In the genomic region with DNA sequence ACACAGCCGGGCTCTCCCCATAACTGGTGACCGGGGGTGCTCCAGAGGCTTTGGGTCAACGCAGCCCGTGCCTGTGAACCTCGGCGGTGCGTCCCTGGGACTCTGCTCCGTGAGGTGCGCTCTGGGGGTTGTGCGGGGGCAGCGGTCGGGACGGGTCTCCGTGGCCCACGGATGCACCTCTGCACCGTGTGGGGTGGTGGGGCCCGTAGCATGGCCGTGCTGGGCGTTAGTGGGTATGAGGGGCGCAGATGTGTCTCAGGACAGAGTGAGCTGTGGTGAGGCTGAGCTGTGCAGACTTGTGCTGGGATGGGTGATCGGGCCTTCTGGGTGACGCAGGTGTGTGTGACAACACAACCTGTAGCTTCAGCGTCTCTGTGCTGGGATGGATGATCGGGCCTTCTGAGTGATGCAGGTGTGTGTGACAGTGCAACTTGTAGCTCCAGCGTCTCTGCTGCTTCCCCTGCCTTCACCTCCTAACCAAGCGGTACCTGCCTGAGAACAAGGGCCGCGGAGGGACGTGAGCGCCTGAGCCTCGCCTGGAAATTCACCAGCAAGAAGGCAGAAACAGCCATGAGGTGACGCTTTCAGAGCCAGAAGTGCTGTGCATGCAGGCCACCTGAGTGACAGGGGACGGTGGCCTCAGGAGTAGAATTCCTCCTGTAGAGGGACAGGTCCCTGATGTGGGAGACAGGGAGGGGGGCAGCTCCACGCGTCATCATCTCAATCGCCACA, we compare ENCODE assay signal across 8 cellular contexts. TPM values are rescaled to one million over a fixed set of nuclear protein-coding genes. Genes with fewer than 3 reads are reported as not detected.
DNase-seq lines count a peak whose midpoint lies in the region; ATAC-seq and TF ChIP-seq lines count a peak whose summit lies in the region.

No MANE protein-coding gene starts in this region.

- peak overlapping the region; percentile 85 for H3K4me2 ChIP-seq in smooth muscle cell

- peaks cover 0 to 33% (median 7%) of the 10 kb centered on the region in 8 donors for H3K9me3 Mint-ChIP-seq in CD4-positive, alpha-beta memory T cell
- H3K9me3 Mint-ChIP-seq in activated naive CD4-positive, alpha-beta T cell treated with anti-CD3 and anti-CD28 coated beads, Interleukin-2, amount 50 U/mL, for 24 hours: no peaks in the 10 kb centered on the region

- H3K9ac ChIP-seq in smooth muscle cell (ENCODE audit: low read depth): peak overlapping the region; percentile 82

- H3K27me3 ChIP-seq in CD4-positive, alpha-beta memory T cell (ENCODE audit: insufficient read depth, low read length): no peaks in the 10 kb centered on the region
- H3K27me3 ChIP-seq in smooth muscle cell (ENCODE audit: low read depth): no peaks in the 10 kb centered on the region

- no peaks in the 10 kb centered on the region for H4K20me1 ChIP-seq in smooth muscle cell (ENCODE audit: low read depth)

- H3K4me1 Mint-ChIP-seq in CD4-positive, alpha-beta memory T cell: peaks cover 10 to 48% (median 22%) of the 10 kb centered on the region in 4 donors
- H3K4me1 Mint-ChIP-seq in activated naive CD4-positive, alpha-beta T cell treated with anti-CD3 and anti-CD28 coated beads, Interleukin-2, amount 50 U/mL, for 24 hours: peaks cover 32% of the 10 kb centered on the region

- peak overlapping the region; percentile 95 to 100 (median 99) for H3K27ac Mint-ChIP-seq in CD4-positive, alpha-beta memory T cell
- peak overlapping the region; percentile 99 for H3K27ac Mint-ChIP-seq in activated naive CD4-positive, alpha-beta T cell treated with anti-CD3 and anti-CD28 coated beads, Interleukin-2, amount 50 U/mL, for 24 hours

- CTCF ChIA-PET in CD4-positive, alpha-beta memory T cell (lab: Charles Lee; ENCODE audit: partially characterized antibody): interaction anchor here (0.5 kb wide), 1 partner anchor 237 kb away, joined by 3 read pairs; no protein-coding TSS in a partner anchor

- H3K4me3 ChIP-seq in CD4-positive, alpha-beta memory T cell (ENCODE audit: low read length in 2 of 2): peak overlapping the region; percentile 19 to 83
- peak overlapping the region; percentile 49 for H3K4me3 ChIP-seq in iPS-11a (ENCODE audit: low read depth, low read length)
- peak overlapping the region; percentile 72 for H3K4me3 ChIP-seq in smooth muscle cell

- POLR2A ChIA-PET in CD4-positive, alpha-beta memory T cell (lab: Charles Lee; ENCODE audit: partially characterized antibody): interaction anchor here (0.8 to 2.9 kb wide), 2 partner anchors 16 to 18 kb away, joined by 3 to 25 read pairs; no protein-coding TSS in a partner anchor

- H3K36me3 ChIP-seq in CD4-positive, alpha-beta memory T cell (ENCODE audit: insufficient read depth, low read length): peaks cover 4% of the 10 kb centered on the region
- H3K36me3 ChIP-seq in smooth muscle cell (ENCODE audit: low read depth): no peaks in the 10 kb centered on the region

- peaks cover 17% of the 10 kb centered on the region for H3K4me1 ChIP-seq in CD4-positive, alpha-beta memory T cell (ENCODE audit: insufficient read depth, low read length)
- no peaks in the 10 kb centered on the region for H3K4me1 ChIP-seq in smooth muscle cell (ENCODE audit: low read depth)

- peaks cover 38 to 55% of the 10 kb centered on the region in 2 donors for H3K36me3 Mint-ChIP-seq in CD4-positive, alpha-beta memory T cell
- H3K36me3 Mint-ChIP-seq in activated naive CD4-positive, alpha-beta T cell treated with anti-CD3 and anti-CD28 coated beads, Interleukin-2, amount 50 U/mL, for 24 hours: peaks cover 28% of the 10 kb centered on the region

- peak overlapping the region; percentile 97 for H3K27ac ChIP-seq in CD4-positive, alpha-beta memory T cell (ENCODE audit: low read depth, low read length)
- H3K27ac ChIP-seq in smooth muscle cell (ENCODE audit: low read depth): peak overlapping the region; percentile 63

- DNase-seq in CD4-positive, alpha-beta memory T cell: peak in 1 of 5 donors; percentile 70
- no peak for DNase-seq in smooth muscle cell (lab: John Stamatoyannopoulos, UW; ENCODE audit: unreplicated experiment)
- DNase-seq in iPS-NIHi7 (ENCODE audit: extremely low spot score): no peak

- intact Hi-C loops in CD4-positive, alpha-beta memory T cell (cut with micrococcal nuclease): loop anchor here (1.0 kb wide), 2 partner anchors 16 to 18 kb away; no protein-coding TSS in a partner anchor

- peak overlapping the region; percentile 94 to 99 (median 97) for H3K4me3 Mint-ChIP-seq in CD4-positive, alpha-beta memory T cell
- peak overlapping the region; percentile 97 for H3K4me3 Mint-ChIP-seq in activated naive CD4-positive, alpha-beta T cell treated with anti-CD3 and anti-CD28 coated beads, Interleukin-2, amount 50 U/mL, for 24 hours

- WGBS in smooth muscle cell (ENCODE audit: low lambda C conversion rate): 53% methylated on average over 36 of the region's 36 CpGs

- H3K79me2 ChIP-seq in smooth muscle cell (ENCODE audit: low read depth): peaks cover 8% of the 10 kb centered on the region

- no peaks in the 10 kb centered on the region for H3K9me3 ChIP-seq in CD4-positive, alpha-beta memory T cell (ENCODE audit: control insufficient read depth in 1 of 2, low read length in 2 of 2)
- H3K9me3 ChIP-seq in smooth muscle cell (replicated peaks; ENCODE audit: low read depth): no peaks in the 10 kb centered on the region

- H3F3A ChIP-seq in smooth muscle cell (ENCODE audit: low read depth): no peaks in the 10 kb centered on the region

- H3K27me3 Mint-ChIP-seq in CD4-positive, alpha-beta memory T cell: peaks cover 0 to 4% of the 10 kb centered on the region in 2 donors
- no peaks in the 10 kb centered on the region for H3K27me3 Mint-ChIP-seq in activated naive CD4-positive, alpha-beta T cell treated with anti-CD3 and anti-CD28 coated beads, Interleukin-2, amount 50 U/mL, for 24 hours

- H2AFZ ChIP-seq in smooth muscle cell (ENCODE audit: low read depth): peak overlapping the region; percentile 73

- no peak for TF ChIP-seq CTCF in smooth muscle cell (IDR thresholded peaks at IDR 0.05; ENCODE audit: borderline replicate concordance, insufficient read depth, poor library complexity, severe bottlenecking)

- ATAC-seq in HG02943 (IDR thresholded peaks at IDR 0.05; ENCODE audit: low read depth, unreplicated experiment): peak; percentile 17
- no peak for ATAC-seq in GM19467 (IDR thresholded peaks at IDR 0.05; ENCODE audit: unreplicated experiment)
- ATAC-seq in HG03342 (IDR thresholded peaks at IDR 0.05; ENCODE audit: unreplicated experiment): no peak

RNA-seq across cellular contexts. Expression of a gene that starts 0.6 kb away (rescaled TPM):
- total RNA-seq in CD4-positive, alpha-beta memory T cell: 10 to 100 TPM; 56.5 to 58.3 TPM
- polyA plus RNA-seq in CD4-positive, alpha-beta memory T cell: 10 to 100 TPM; 27.9 to 36.0 TPM
- total RNA-seq in smooth muscle cell: 9.1 and 12.1 TPM in 2 replicates
- polyA plus RNA-seq in smooth muscle cell: 9.7 and 11.4 TPM in 2 replicates
